Comparison of ENCODE assay signal across 1 cellular context in genomic region chr1:3419415-3420204, GRCh38.
TF ChIP-seq lines count a peak whose summit lies in the region.

No MANE protein-coding gene starts in this region.

TF ChIP-seq in HEK293, 187 proteins besides CTCF, POLR2A, EP300 and RAD21 (continued from another document):
- TF ChIP-seq PRDM10 (tag by site-specific recombination; IDR thresholded peaks at IDR 0.05) (0 out of 2 replicates have a peak, but pooled peaks have one; percentile 19), ZSCAN30 (tag by site-specific recombination; IDR thresholded peaks at IDR 0.05) (peak; percentile 46), ZNF560 (tag by site-specific recombination; IDR thresholded peaks at IDR 0.05; ENCODE audit: borderline replicate concordance) (no peak), ZIC2 (tag by site-specific recombination; IDR thresholded peaks at IDR 0.05) (no peak), ZNF324 (tag by site-specific recombination; IDR thresholded peaks at IDR 0.05) (no peak), ZNF174 (tag by site-specific recombination; IDR thresholded peaks at IDR 0.05) (no peak), ZNF449 (tag by site-specific recombination; IDR thresholded peaks at IDR 0.05) (no peak), OSR2 (tag by site-specific recombination; IDR thresholded peaks at IDR 0.05) (peak; percentile 96), ZNF341 (tag by site-specific recombination; IDR thresholded peaks at IDR 0.05; ENCODE audit: low read depth) (peak; percentile 31; the same call in 1 of the 2 replicates), INSM2 (tag by site-specific recombination; IDR thresholded peaks at IDR 0.05) (peak; percentile 58; the same call in 1 of the 2 replicates), ZSCAN5A (tag by site-specific recombination; IDR thresholded peaks at IDR 0.05) (no peak), SP7 (tag by site-specific recombination; IDR thresholded peaks at IDR 0.05) (peak; percentile 87), ZNF629 (tag by site-specific recombination; IDR thresholded peaks at IDR 0.05) (peak; percentile 67; the same call in 1 of the 2 replicates), ATF2 (tag by site-specific recombination; IDR thresholded peaks at IDR 0.05; ENCODE audit: low read depth) (peak; percentile 27; the same call in 1 of the 2 replicates), ZNF2 (tag by site-specific recombination; IDR thresholded peaks at IDR 0.05) (peak; percentile 45; the same call in 1 of the 2 replicates), KLF17 (tag by site-specific recombination; IDR thresholded peaks at IDR 0.05) (peak; percentile 97; the same call in 1 of the 2 replicates), IKZF3 (tag by site-specific recombination; IDR thresholded peaks at IDR 0.05) (peak; percentile 68; the same call in 1 of the 2 replicates)
